8 cellular contexts compared by ENCODE assay signal in genomic region chr3:120417272-120417911, GRCh38. TPM values are rescaled to one million over a fixed set of nuclear protein-coding genes. Genes with fewer than 3 reads are reported as not detected.
A peak's percentile ranks its signal among the peaks of the same experiment; 100 is the strongest.
DNase-seq lines count a peak whose midpoint lies in the region; ATAC-seq and TF ChIP-seq lines count a peak whose summit lies in the region.

No MANE protein-coding gene starts in this region.

- H3K4me2 ChIP-seq in HCT116 (ENCODE audit: low read length) (peak overlapping the region; percentile 67), MM.1S (ENCODE audit: low read depth, low read length) (peak overlapping the region; percentile 75)

- H3K4me3 ChIP-seq in HCT116 (replicated peaks in 1 of 2; ENCODE audit: low read depth in 1 of 2, low read length in 2 of 2) (peak overlapping the region; percentile 24 to 39), MM.1S (ENCODE audit: low read length) (peak overlapping the region; percentile 60), SJCRH30 (peak overlapping the region; percentile 42)

- peaks cover 8% of the 10 kb centered on the region for H3K27me3 Mint-ChIP-seq in activated naive CD4-positive, alpha-beta T cell treated with anti-CD3 and anti-CD28 coated beads, Interleukin-2, amount 10 ng/mL, durations not matched to agents 7 days and 5 days

- peak; percentile 91 for ATAC-seq in HCT116

- POLR2A ChIA-PET in HCT116 (lab: Charles Lee) = interaction anchor here (0.7 to 3.0 kb wide), 7 partner anchors 13 to 172 kb away, joined by 3 to 12 read pairs (median 4); partner anchors contain the start of gene LRRC58

- no peak overlapping the region for H3K27ac Mint-ChIP-seq in activated naive CD4-positive, alpha-beta T cell treated with anti-CD3 and anti-CD28 coated beads, Interleukin-2, amount 10 ng/mL, durations not matched to agents 7 days and 5 days

- BruUV-seq in HCT116 (replicated peaks; lab: Mats Ljungman, UMichigan) = no TSS peak

- peaks cover 19% of the 10 kb centered on the region for H3K4me1 Mint-ChIP-seq in activated naive CD4-positive, alpha-beta T cell treated with anti-CD3 and anti-CD28 coated beads, Interleukin-2, amount 10 ng/mL, durations not matched to agents 7 days and 5 days

- TF ChIP-seq RAD21 in HCT116 (IDR thresholded peaks at IDR 0.05; ENCODE audit: low read depth) = peak; percentile 97

- no peaks in the 10 kb centered on the region for H3K9me3 Mint-ChIP-seq in activated naive CD4-positive, alpha-beta T cell treated with anti-CD3 and anti-CD28 coated beads, Interleukin-2, amount 10 ng/mL, durations not matched to agents 7 days and 5 days

- H3K79me2 ChIP-seq in HCT116 (ENCODE audit: insufficient read depth, low read length) (no peaks in the 10 kb centered on the region), MM.1S (ENCODE audit: low read length) (no peaks in the 10 kb centered on the region)

- H3K36me3 ChIP-seq in HCT116 (ENCODE audit: control insufficient read depth in 1 of 2, insufficient read depth in 2 of 2, low read length in 2 of 2) (no peaks in the 10 kb centered on the region), MM.1S (replicated peaks; ENCODE audit: insufficient read depth, low read length) (no peaks in the 10 kb centered on the region), SJCRH30 (peaks cover 8% of the 10 kb centered on the region)

- CTCF ChIA-PET in HCT116 (lab: Charles Lee) = interaction anchor here (0.6 to 7.2 kb wide), 46 partner anchors 8 to 587 kb away, joined by 3 to 157 read pairs (median 4); partner anchors contain the start of gene LRRC58
- CTCF ChIA-PET in activated naive CD4-positive, alpha-beta T cell treated with anti-CD3 and anti-CD28 coated beads, Interleukin-2, amount 10 ng/mL, durations not matched to agents 7 days and 5 days (lab: Charles Lee) = interaction anchor here (0.6 to 7.9 kb wide), 35 partner anchors 8 to 737 kb away, joined by 3 to 123 read pairs (median 4); partner anchors contain the start of gene LRRC58

- no peaks in the 10 kb centered on the region for H4K20me1 ChIP-seq in HCT116 (ENCODE audit: insufficient read depth)
- H4K20me1 ChIP-seq in MM.1S (ENCODE audit: insufficient read depth, low read length) = no peaks in the 10 kb centered on the region

- intact Hi-C loops in HCT116 (cut with micrococcal nuclease) = loop anchor here (1.0 to 5.0 kb wide), 3 partner anchors 70 to 525 kb away; partner anchors contain the start of gene LRRC58

- H3F3A ChIP-seq in MM.1S (ENCODE audit: insufficient read depth, low read length) = no peaks in the 10 kb centered on the region

- no peak for TF ChIP-seq POLR2A in HCT116 (IDR thresholded peaks at IDR 0.05; ENCODE audit: borderline replicate concordance, extremely low read depth, insufficient read depth, insufficient read length)

- no peaks in the 10 kb centered on the region for H3K9me2 ChIP-seq in HCT116 (ENCODE audit: insufficient read depth)
- no peaks in the 10 kb centered on the region for H3K9me2 ChIP-seq in MM.1S (replicated peaks; ENCODE audit: insufficient read depth, low read length)

- H3K27ac ChIP-seq in HCT116 (ENCODE audit: low read depth, low read length) (peak overlapping the region; percentile 50), MM.1S (ENCODE audit: low read length) (no peak overlapping the region), SJCRH30 (peak overlapping the region; percentile 20), temporal lobe (ENCODE audit: low read depth, low read length) (peak overlapping the region; percentile 60)

- peak; percentile 88 for DNase-seq in GDM1 (lab: John Stamatoyannopoulos, UW)
- DNase-seq in HCT116 (ENCODE audit: low read depth, low spot score) = peak; percentile 96
- DNase-seq in MM.1S = peak; percentile 96
- DNase-seq in SJCRH30 = peak; percentile 93 to 97
- peak; percentile 94 for DNase-seq in activated naive CD4-positive, alpha-beta T cell treated with anti-CD3 and anti-CD28 coated beads, Interleukin-2, amount 10 ng/mL, durations not matched to agents 7 days and 5 days
- DNase-seq in germinal center (ENCODE audit: low spot score) = peak; percentile 95
- DNase-seq in occipital lobe (lab: John Stamatoyannopoulos, UW) = peak; percentile 92

- RAD21 ChIA-PET in HCT116 (lab: Charles Lee; ENCODE audit: low non-redundant PET in 1 of 2, low total read pairs in 2 of 2, uncharacterized antibody in 2 of 2, unreplicated experiment in 2 of 2) = interaction anchor here (0.6 to 2.5 kb wide), 9 partner anchors 26 to 173 kb away, joined by 3 to 16 read pairs (median 5); partner anchors contain the start of gene LRRC58 (in 1 of the 2)

- H3K9me3 ChIP-seq in HCT116 (ENCODE audit: control insufficient read depth in 1 of 2, insufficient read depth in 1 of 2, low read depth in 1 of 2, low read length in 2 of 2) (no peaks in the 10 kb centered on the region), MM.1S (replicated peaks; ENCODE audit: insufficient read depth, low read length) (no peaks in the 10 kb centered on the region), SJCRH30 (replicated peaks) (no peaks in the 10 kb centered on the region)

- no peaks in the 10 kb centered on the region for H3K36me3 Mint-ChIP-seq in activated naive CD4-positive, alpha-beta T cell treated with anti-CD3 and anti-CD28 coated beads, Interleukin-2, amount 10 ng/mL, durations not matched to agents 7 days and 5 days

- peak overlapping the region; percentile 75 for H3K4me3 Mint-ChIP-seq in activated naive CD4-positive, alpha-beta T cell treated with anti-CD3 and anti-CD28 coated beads, Interleukin-2, amount 10 ng/mL, durations not matched to agents 7 days and 5 days

- H3K27me3 ChIP-seq in HCT116 (ENCODE audit: insufficient read depth, low read length) = no peaks in the 10 kb centered on the region
- H3K27me3 ChIP-seq in MM.1S (replicated peaks; ENCODE audit: insufficient read depth, low read length) = no peaks in the 10 kb centered on the region
- H3K27me3 ChIP-seq in SJCRH30 = no peaks in the 10 kb centered on the region

- TF ChIP-seq CTCF in HCT116 (IDR thresholded peaks at IDR 0.05 in 2 of 3, conservative IDR thresholded peaks at IDR 0.05 in 1 of 3; ENCODE audit: borderline replicate concordance in 1 of 3, insufficient read depth in 1 of 3, low read depth in 2 of 3, low read length in 2 of 3) = peak; percentile 78 to 95 (median 88)
- TF ChIP-seq CTCF in MM.1S (IDR thresholded peaks at IDR 0.05; ENCODE audit: low read length) = peak; percentile 90

- H3K4me1 ChIP-seq in HCT116 (ENCODE audit: control insufficient read depth in 1 of 2, insufficient read depth in 2 of 2, low read length in 2 of 2) (peaks cover 9 to 23% of the 10 kb centered on the region in 2 experiments), MM.1S (ENCODE audit: low read length) (peaks cover 16% of the 10 kb centered on the region), SJCRH30 (no peaks in the 10 kb centered on the region; the same call in 1 of the 2 replicates)

- H3K9ac ChIP-seq in HCT116 (ENCODE audit: low read length) (peak overlapping the region; percentile 54), MM.1S (ENCODE audit: low read length) (peak overlapping the region; percentile 44; the same call in 1 of the 2 replicates)

- H2AFZ ChIP-seq in HCT116 (ENCODE audit: low read depth, low read length, poor library complexity, severe bottlenecking) (peak overlapping the region; percentile 29), MM.1S (ENCODE audit: low read length) (peak overlapping the region; percentile 80)

TF ChIP-seq in HCT116, 20 proteins besides CTCF, POLR2A, EP300 and RAD21 (continues in another document):
- TF ChIP-seq ELF1 (IDR thresholded peaks at IDR 0.05; ENCODE audit: borderline replicate concordance, low read depth) (no peak; the same call in 1 of the 2 replicates), POLR2AphosphoS5 (IDR thresholded peaks at IDR 0.05; ENCODE audit: low read depth, low read length) (peak; percentile 67), ATF3 (IDR thresholded peaks at IDR 0.05) (no peak), REST (IDR thresholded peaks at IDR 0.05; ENCODE audit: low read depth) (no peak), ZNF274 (IDR thresholded peaks at IDR 0.05; ENCODE audit: low read depth, low read length) (no peak), EGR1 (IDR thresholded peaks at IDR 0.05; ENCODE audit: low read depth) (no peak), YY1 (IDR thresholded peaks at IDR 0.05; ENCODE audit: extremely low read depth, insufficient replicate concordance, low read depth, low read length) (peak; percentile 11), MAX (IDR thresholded peaks at IDR 0.05) (no peak), EZH2phosphoT487 (IDR thresholded peaks at IDR 0.05; ENCODE audit: borderline replicate concordance) (no peak), FOSL1 (IDR thresholded peaks at IDR 0.05; ENCODE audit: low read depth) (no peak)

RNA-seq across cellular contexts. Expression of gene FSTL1, which starts 33.4 kb away (rescaled TPM):
- total RNA-seq in HCT116 (2021; ENCODE audit: unreplicated experiment) = 20.7 TPM
- 22.7 and 23.4 TPM in 2 replicates for polyA plus RNA-seq in HCT116 (2012)
- total RNA-seq in SJCRH30 (2014; rRNA removed; shearing (Covaris generic)) = 148 and 164 TPM in 2 replicates
- 63.8 TPM for total RNA-seq in occipital lobe
- total RNA-seq in temporal lobe = 55.1 TPM
